In genomic region chr1:204420039-204421004, GRCh38 we compare ENCODE assay signal across 13 cellular contexts. TPM values are rescaled to one million over a fixed set of nuclear protein-coding genes. Genes with fewer than 3 reads are reported as not detected.
DNase-seq lines count a peak whose midpoint lies in the region; ATAC-seq and TF ChIP-seq lines count a peak whose summit lies in the region.
"Had no signal": no experiment of that assay in that cellular context is flagged by ENCODE, and none has a peak within 500 bp of the region (broad histone marks: within the 10 kb centered on the region; RNA-seq: fewer than 3 reads in every experiment).

No MANE protein-coding gene starts in this region.

- H3K4me3 ChIP-seq in PC-3 (ENCODE audit: low read length) (no peak overlapping the region), hepatocyte (no peak overlapping the region), thymus (ENCODE audit: low read length) (no peak overlapping the region)
- H3K4me3 ChIP-seq: testis had no signal

- CTCF ChIA-PET in PC-3 (lab: Charles Lee) = no interaction called here

- H3K27ac ChIP-seq in PC-3 (ENCODE audit: low read length) (0 out of 2 replicates have a peak overlapping the region, but pooled peaks have one; percentile 6), hepatocyte (peak overlapping the region; percentile 62), thymus (ENCODE audit: low read depth) (peak overlapping the region; percentile 37)
- H3K27ac ChIP-seq: testis had no signal

- no peaks in the 10 kb centered on the region for H3K27me3 Mint-ChIP-seq in activated naive CD8-positive, alpha-beta T cell
- H3K27me3 Mint-ChIP-seq in activated naive CD8-positive, alpha-beta T cell treated with anti-CD3 and anti-CD28 coated beads for 36 hours = no peaks in the 10 kb centered on the region
- H3K27me3 Mint-ChIP-seq: activated naive CD8-positive, alpha-beta T cell treated with anti-CD3 and anti-CD28 coated beads, Interleukin-2, amount 10 ng/mL, durations not matched to agents 7 days and 5 days had no signal

- H3K79me2 ChIP-seq in PC-3 (ENCODE audit: low read length) (peaks cover 7% of the 10 kb centered on the region), hepatocyte (peaks cover 10% of the 10 kb centered on the region)

- DNase-seq in activated naive CD8-positive, alpha-beta T cell treated with anti-CD3 and anti-CD28 coated beads for 36 hours = no peak
- DNase-seq in PC-3 (no peak), hepatocyte (ENCODE audit: low spot score) (no peak), NCI-H2227 (lab: John Stamatoyannopoulos, UW; ENCODE audit: unreplicated experiment) (no peak), occipital lobe (lab: John Stamatoyannopoulos, UW) (no peak)
- DNase-seq: activated CD4-positive, alpha-beta T cell treated with anti-CD3 and anti-CD28 coated beads, Interleukin-2, amount 50 U/mL, for 1 hour; activated naive CD8-positive, alpha-beta T cell treated with anti-CD3 and anti-CD28 coated beads, Interleukin-2, amount 10 ng/mL, durations not matched to agents 7 days and 5 days; effector memory CD4-positive, alpha-beta T cell; NCI-H146; testis had no signal

- peak overlapping the region; percentile 50 for H3K27ac Mint-ChIP-seq in activated naive CD8-positive, alpha-beta T cell
- H3K27ac Mint-ChIP-seq in activated naive CD8-positive, alpha-beta T cell treated with anti-CD3 and anti-CD28 coated beads for 36 hours = no peak overlapping the region

- POLR2A ChIA-PET in PC-3 (lab: Charles Lee; ENCODE audit: unreplicated experiment) = no interaction called here

- H3K4me1 Mint-ChIP-seq in activated naive CD8-positive, alpha-beta T cell (ENCODE audit: low read depth) = peaks cover 29% of the 10 kb centered on the region
- H3K4me1 Mint-ChIP-seq in activated naive CD8-positive, alpha-beta T cell treated with anti-CD3 and anti-CD28 coated beads for 36 hours = peaks cover 27% of the 10 kb centered on the region

- H3K9me3 ChIP-seq in PC-3 (ENCODE audit: low read length) = no peaks in the 10 kb centered on the region
- H3K9me3 ChIP-seq in hepatocyte (ENCODE audit: low read depth) = no peaks in the 10 kb centered on the region
- H3K9me3 ChIP-seq in thymus (ENCODE audit: control insufficient read depth) = no peaks in the 10 kb centered on the region
- H3K9me3 ChIP-seq: testis had no signal

- peaks cover 14% of the 10 kb centered on the region for H3K36me3 Mint-ChIP-seq in activated naive CD8-positive, alpha-beta T cell
- peaks cover 1% of the 10 kb centered on the region for H3K36me3 Mint-ChIP-seq in activated naive CD8-positive, alpha-beta T cell treated with anti-CD3 and anti-CD28 coated beads for 36 hours

- H3K9ac ChIP-seq in PC-3 (ENCODE audit: low read length) = no peak overlapping the region

- H3K27me3 ChIP-seq in PC-3 (ENCODE audit: low read length) (no peaks in the 10 kb centered on the region), hepatocyte (no peaks in the 10 kb centered on the region), thymus (ENCODE audit: control insufficient read depth, insufficient read depth) (no peaks in the 10 kb centered on the region)
- H3K27me3 ChIP-seq: testis had no signal

- intact Hi-C loops in PC-3 (cut with micrococcal nuclease) = no loop called here

- H4K20me1 ChIP-seq in PC-3 (ENCODE audit: low read length) = no peaks in the 10 kb centered on the region
- no peaks in the 10 kb centered on the region for H4K20me1 ChIP-seq in hepatocyte (ENCODE audit: insufficient read depth, poor library complexity, severe bottlenecking)

- H3K9me2 ChIP-seq in PC-3 (replicated peaks; ENCODE audit: low read length) (no peaks in the 10 kb centered on the region), hepatocyte (replicated peaks; ENCODE audit: insufficient read depth) (no peaks in the 10 kb centered on the region)

- no TSS peak for BruUV-seq in PC-3 (replicated peaks; lab: Mats Ljungman, UMichigan)

- H3K9me3 Mint-ChIP-seq in activated naive CD8-positive, alpha-beta T cell (ENCODE audit: low read depth) = no peaks in the 10 kb centered on the region
- H3K9me3 Mint-ChIP-seq in activated naive CD8-positive, alpha-beta T cell treated with anti-CD3 and anti-CD28 coated beads for 36 hours = no peaks in the 10 kb centered on the region
- H3K9me3 Mint-ChIP-seq: activated naive CD8-positive, alpha-beta T cell treated with anti-CD3 and anti-CD28 coated beads, Interleukin-2, amount 10 ng/mL, durations not matched to agents 7 days and 5 days had no signal

- ATAC-seq in PC-3 = no peak
- no peak for ATAC-seq in HG03039 (IDR thresholded peaks at IDR 0.05; ENCODE audit: unreplicated experiment)

- no peak for TF ChIP-seq CTCF in PC-3 (conservative IDR thresholded peaks at IDR 0.05; ENCODE audit: low read depth, low read length)
- TF ChIP-seq CTCF in hepatocyte (IDR thresholded peaks at IDR 0.05; ENCODE audit: poor library complexity) = no peak

- H3K4me1 ChIP-seq in PC-3 (ENCODE audit: insufficient read depth, low read length) = peaks cover 50% of the 10 kb centered on the region
- peaks cover 27% of the 10 kb centered on the region for H3K4me1 ChIP-seq in hepatocyte (ENCODE audit: insufficient read depth)
- H3K4me1 ChIP-seq in thymus (ENCODE audit: control insufficient read depth, insufficient read depth, low read length) = no peaks in the 10 kb centered on the region

- H3K36me3 ChIP-seq in PC-3 (ENCODE audit: low read depth, low read length) (peaks cover 19% of the 10 kb centered on the region), hepatocyte (replicated peaks; ENCODE audit: insufficient read depth, low read depth) (no peaks in the 10 kb centered on the region), thymus (ENCODE audit: control insufficient read depth, insufficient read depth) (peaks cover 27% of the 10 kb centered on the region)

- H2AFZ ChIP-seq in PC-3 (ENCODE audit: low read length) (no peak overlapping the region), hepatocyte (no peak overlapping the region)

- WGBS in hepatocyte (ENCODE audit: low lambda C conversion rate, missing lambda C conversion rate) = 63% methylated on average over 7 of the region's 7 CpGs
- WGBS in thymus = 94% methylated on average over 7 of the region's 7 CpGs

- H3F3A ChIP-seq in PC-3 (ENCODE audit: low read length, unreplicated experiment) = peaks cover 10% of the 10 kb centered on the region

- H3K4me3 Mint-ChIP-seq in activated naive CD8-positive, alpha-beta T cell = no peak overlapping the region
- H3K4me3 Mint-ChIP-seq in activated naive CD8-positive, alpha-beta T cell treated with anti-CD3 and anti-CD28 coated beads for 36 hours = no peak overlapping the region
- H3K4me3 Mint-ChIP-seq: activated naive CD8-positive, alpha-beta T cell treated with anti-CD3 and anti-CD28 coated beads, Interleukin-2, amount 10 ng/mL, durations not matched to agents 7 days and 5 days had no signal

- H3K4me2 ChIP-seq in PC-3 (ENCODE audit: low read length) (no peak overlapping the region), hepatocyte (no peak overlapping the region)

RNA-seq across cellular contexts. Expression of gene PPP1R15B, which starts 8.7 kb away (rescaled TPM):
- 10 to 100 TPM; 78.6 to 79.9 TPM for total RNA-seq in activated naive CD8-positive, alpha-beta T cell treated with anti-CD3 and anti-CD28 coated beads for 36 hours
- 50.7 and 57.5 TPM in 2 replicates for total RNA-seq in PC-3 (2014; rRNA removed)
- total RNA-seq in hepatocyte = 66.9 and 77.0 TPM in 2 replicates
- polyA plus RNA-seq in hepatocyte = 31.2 and 34.0 TPM in 2 replicates
- polyA plus RNA-seq in thymus = 26.2 TPM
- 43.4 TPM for total RNA-seq in occipital lobe

Comparison
In these comparisons a context has a peak if more than half of its experiments do, and no peak if none do; other contexts are left out.
1. H3K27ac ChIP-seq: peak in every context shown above with its lines; median percentile 62 in hepatocyte; 37 in thymus; 6 in PC-3.